1 cellular context compared by ENCODE assay signal in the genomic region with DNA sequence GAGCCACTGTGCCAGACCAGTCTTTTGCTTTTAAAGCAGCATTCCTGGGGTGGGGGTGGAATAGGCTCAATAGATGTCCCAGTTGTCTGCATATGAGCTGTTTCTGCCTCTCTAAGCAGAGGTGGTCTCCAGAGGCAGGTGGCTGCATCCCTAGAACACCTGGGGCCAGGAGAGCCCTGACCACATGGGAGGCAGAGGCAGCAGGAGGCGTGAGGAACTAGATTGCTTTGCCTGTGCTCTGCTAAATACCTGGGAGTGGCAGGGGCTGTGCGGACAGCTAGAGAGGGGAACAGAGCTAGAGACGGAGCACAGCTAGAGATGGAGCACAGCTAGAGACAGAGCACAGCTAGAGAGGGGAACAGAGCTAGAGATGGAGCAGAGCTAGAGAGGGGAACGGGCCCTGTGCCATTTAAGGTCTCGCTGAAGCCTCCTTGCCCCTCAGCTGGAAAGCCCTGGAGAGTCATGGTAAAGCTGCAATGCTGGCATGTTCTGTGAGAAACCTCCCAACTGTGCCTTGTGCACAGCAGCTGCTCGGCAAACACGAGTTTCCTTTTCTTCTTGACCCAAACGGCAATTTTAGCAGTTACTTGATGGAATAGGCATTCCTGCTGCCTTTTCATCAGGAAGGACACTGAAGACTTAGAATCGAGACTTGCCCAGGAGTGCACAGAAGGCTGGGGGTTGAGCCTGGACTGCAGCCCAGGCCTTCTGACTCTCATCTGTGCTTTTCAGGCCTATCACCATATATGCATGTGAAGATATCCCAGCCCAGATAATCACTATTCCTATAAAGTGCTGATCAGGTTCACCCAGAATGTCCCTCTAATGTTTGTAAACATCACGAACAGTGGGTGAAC.
TF ChIP-seq lines count a peak whose summit lies in the region.

No MANE protein-coding gene starts in this region.

TF ChIP-seq in K562, 482 proteins besides CTCF, POLR2A, EP300 and RAD21:
- no peak for TF ChIP-seq HNRNPL (IDR thresholded peaks at IDR 0.05; ENCODE audit: low read depth, low read length)
- TF ChIP-seq, protein P1, sequence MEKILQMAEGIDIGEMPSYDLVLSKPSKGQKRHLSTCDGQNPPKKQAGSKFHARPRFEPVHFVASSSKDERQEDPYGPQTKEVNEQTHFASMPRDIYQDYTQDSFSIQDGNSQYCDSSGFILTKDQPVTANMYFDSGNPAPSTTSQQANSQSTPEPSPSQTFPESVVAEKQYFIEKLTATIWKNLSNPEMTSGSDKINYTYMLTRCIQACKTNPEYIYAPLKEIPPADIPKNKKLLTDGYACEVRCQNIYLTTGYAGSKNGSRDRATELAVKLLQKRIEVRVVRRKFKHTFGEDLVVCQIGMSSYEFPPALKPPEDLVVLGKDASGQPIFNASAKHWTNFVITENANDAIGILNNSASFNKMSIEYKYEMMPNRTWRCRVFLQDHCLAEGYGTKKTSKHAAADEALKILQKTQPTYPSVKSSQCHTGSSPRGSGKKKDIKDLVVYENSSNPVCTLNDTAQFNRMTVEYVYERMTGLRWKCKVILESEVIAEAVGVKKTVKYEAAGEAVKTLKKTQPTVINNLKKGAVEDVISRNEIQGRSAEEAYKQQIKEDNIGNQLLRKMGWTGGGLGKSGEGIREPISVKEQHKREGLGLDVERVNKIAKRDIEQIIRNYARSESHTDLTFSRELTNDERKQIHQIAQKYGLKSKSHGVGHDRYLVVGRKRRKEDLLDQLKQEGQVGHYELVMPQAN (IDR thresholded peaks at IDR 0.05; ENCODE audit: borderline replicate concordance) = no peak
- no peak for TF ChIP-seq ZNF354B (CRISPR knock-in tag; IDR thresholded peaks at IDR 0.05)
- TF ChIP-seq, protein P2, sequence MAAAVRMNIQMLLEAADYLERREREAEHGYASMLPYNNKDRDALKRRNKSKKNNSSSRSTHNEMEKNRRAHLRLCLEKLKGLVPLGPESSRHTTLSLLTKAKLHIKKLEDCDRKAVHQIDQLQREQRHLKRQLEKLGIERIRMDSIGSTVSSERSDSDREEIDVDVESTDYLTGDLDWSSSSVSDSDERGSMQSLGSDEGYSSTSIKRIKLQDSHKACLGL (CRISPR knock-in tag; IDR thresholded peaks at IDR 0.05; ENCODE audit: borderline replicate concordance, poor library complexity, severe bottlenecking) = no peak
- TF ChIP-seq, protein P3, sequence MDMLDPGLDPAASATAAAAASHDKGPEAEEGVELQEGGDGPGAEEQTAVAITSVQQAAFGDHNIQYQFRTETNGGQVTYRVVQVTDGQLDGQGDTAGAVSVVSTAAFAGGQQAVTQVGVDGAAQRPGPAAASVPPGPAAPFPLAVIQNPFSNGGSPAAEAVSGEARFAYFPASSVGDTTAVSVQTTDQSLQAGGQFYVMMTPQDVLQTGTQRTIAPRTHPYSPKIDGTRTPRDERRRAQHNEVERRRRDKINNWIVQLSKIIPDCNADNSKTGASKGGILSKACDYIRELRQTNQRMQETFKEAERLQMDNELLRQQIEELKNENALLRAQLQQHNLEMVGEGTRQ (CRISPR knock-in tag; IDR thresholded peaks at IDR 0.05) = no peak
- no peak for TF ChIP-seq ARNT (IDR thresholded peaks at IDR 0.05)
- TF ChIP-seq KDM4B (IDR thresholded peaks at IDR 0.05; ENCODE audit: borderline replicate concordance in 2 of 2, low read depth in 1 of 2) = no peak
- TF ChIP-seq PPARD (CRISPR knock-in tag; IDR thresholded peaks at IDR 0.05) = no peak
- TF ChIP-seq OTX1 (CRISPR knock-in tag; IDR thresholded peaks at IDR 0.05) = no peak
- no peak for TF ChIP-seq SUPT5H (IDR thresholded peaks at IDR 0.05)
- TF ChIP-seq DPF2 (IDR thresholded peaks at IDR 0.05) = no peak
- TF ChIP-seq, protein P4, sequence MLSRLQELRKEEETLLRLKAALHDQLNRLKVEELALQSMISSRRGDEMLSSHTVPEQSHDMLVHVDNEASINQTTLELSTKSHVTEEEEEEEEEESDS (CRISPR knock-in tag; IDR thresholded peaks at IDR 0.05) = no peak
- no peak for TF ChIP-seq SMARCA4 (IDR thresholded peaks at IDR 0.05)
TF ChIP-seq in K562: peak in this region for 0.
